ENCODE assay signal across 16 cellular contexts in genomic region chr22:41656515-41656914, GRCh38. TPM values are rescaled to one million over a fixed set of nuclear protein-coding genes. Genes with fewer than 3 reads are reported as not detected.
A peak's percentile ranks its signal among the peaks of the same experiment; 100 is the strongest.
DNase-seq lines count a peak whose midpoint lies in the region; ATAC-seq and TF ChIP-seq lines count a peak whose summit lies in the region.
"Had no signal": no experiment of that assay in that cellular context is flagged by ENCODE, and none has a peak within 500 bp of the region (broad histone marks: within the 10 kb centered on the region; RNA-seq: fewer than 3 reads in every experiment).

No MANE protein-coding gene starts in this region.

- H3K36me3 Mint-ChIP-seq in HFFc6 (ENCODE audit: low read depth) = peaks cover 19% of the 10 kb centered on the region

- peak overlapping the region; percentile 29; the same call in 1 of the 2 replicates for H3K27ac Mint-ChIP-seq in HFFc6

- H3K27me3 Mint-ChIP-seq in HFFc6 (ENCODE audit: insufficient read depth) = no peaks in the 10 kb centered on the region; the same call in 1 of the 2 replicates

- TF ChIP-seq CTCF in AG10803 (conservative IDR thresholded peaks at IDR 0.05; ENCODE audit: low read length) (no peak), HFFc6 (IDR thresholded peaks at IDR 0.05) (no peak), choroid plexus epithelial cell (conservative IDR thresholded peaks at IDR 0.05; ENCODE audit: low read depth, low read length) (no peak)

- no peaks in the 10 kb centered on the region for H3K9me3 Mint-ChIP-seq in HFFc6

- H3K4me3 ChIP-seq in AG10803 (ENCODE audit: low read length) (no peak overlapping the region), choroid plexus epithelial cell (ENCODE audit: low read depth, low read length) (no peak overlapping the region)
- H3K4me3 ChIP-seq: BLaER1 treated with 17β-estradiol and CSF1 and Interleukin-3, amounts not matched to agents 10 nM and 100 nM had no signal

- DNase-seq in AG10803 (ENCODE audit: low read depth) (peak; percentile 13), HFFc6 (no peak), choroid plexus epithelial cell (ENCODE audit: low read depth) (peak; percentile 12), mesenteric fat pad (ENCODE audit: low spot score) (peak; percentile 24), HuH-7.5 (ENCODE audit: low spot score) (no peak)
- no peak for DNase-seq in stimulated activated CD4-positive, alpha-beta T cell treated with anti-CD3 and anti-CD28 coated beads, Interleukin-4, amount 100 ng/mL, for 1 hour
- DNase-seq: NCI-H1436, NCI-H2081, NCI-H446, NCI-H748 treated with DMSO at 0.1 percent for 48 hours, PC-3 had no signal

- H3K4me1 Mint-ChIP-seq in HFFc6 (ENCODE audit: low read depth) = peaks cover 12% of the 10 kb centered on the region

- no peak for ATAC-seq in GM21381 (IDR thresholded peaks at IDR 0.05; ENCODE audit: unreplicated experiment)
- ATAC-seq: HepG2, PC-3 had no signal

- no peak overlapping the region for H3K4me3 Mint-ChIP-seq in HFFc6

RNA-seq across cellular contexts. Expression of gene SNU13, which starts 32.2 kb away (rescaled TPM):
- 100 to 1,000 TPM; 208 to 263 (median 234) TPM for total RNA-seq in HFFc6 (2021; fragmentation: NEBNext Ultra II Directional; extraction: Animal tissue kit (Norgen Biotek cat#: 25700))
- 116 TPM for total RNA-seq in mesenteric fat pad

RNA-seq across cellular contexts. Expression of gene XRCC6, which starts 35.4 kb away (rescaled TPM):
- 100 to 1,000 TPM; 324 to 395 (median 373) TPM for total RNA-seq in HFFc6 (2021; fragmentation: NEBNext Ultra II Directional; extraction: Animal tissue kit (Norgen Biotek cat#: 25700))
- total RNA-seq in mesenteric fat pad = 173 TPM

RNA-seq across cellular contexts. Expression of gene DESI1, which starts 35.7 kb away (rescaled TPM):
- 10 to 100 TPM; 41.4 to 53.3 (median 46.1) TPM for total RNA-seq in HFFc6 (2021; fragmentation: NEBNext Ultra II Directional; extraction: Animal tissue kit (Norgen Biotek cat#: 25700))
- 29.0 TPM for total RNA-seq in mesenteric fat pad

RNA-seq across cellular contexts. Expression of gene MEI1, which starts 42.8 kb away (rescaled TPM):
- total RNA-seq in HFFc6 (2021; fragmentation: NEBNext Ultra II Directional; extraction: Animal tissue kit (Norgen Biotek cat#: 25700)) = under 1 TPM in 4 of 6 experiments, not detected in 2; 0.24 to 0.53 (median 0.34) TPM
- 2.2 TPM for total RNA-seq in mesenteric fat pad
- total RNA-seq: H4, LHCN-M2 had no signal

Comparison
In these comparisons a context has a peak if more than half of its experiments do, and no peak if none do; other contexts are left out.
1. DNase-seq: peak in AG10803 (single experiment), choroid plexus epithelial cell (single experiment) and mesenteric fat pad (single experiment); none in HFFc6 (single experiment), stimulated activated CD4-positive, alpha-beta T cell treated with anti-CD3 and anti-CD28 coated beads, Interleukin-4, amount 100 ng/mL, for 1 hour (single experiment) and HuH-7.5 (single experiment).